Comparison of ENCODE assay signal across 1 cellular context in genomic region chr3:138890555-138891187, GRCh38.
A peak's percentile ranks its signal among the peaks of the same experiment; 100 is the strongest.
TF ChIP-seq lines count a peak whose summit lies in the region.

No MANE protein-coding gene starts in this region.

TF ChIP-seq in GM12878, 131 proteins besides CTCF, POLR2A, EP300 and RAD21:
- TF ChIP-seq IKZF1 (conservative IDR thresholded peaks at IDR 0.05) (peak; percentile 63), RELB (IDR thresholded peaks at IDR 0.05; ENCODE audit: low read depth) (peak; percentile 58), SPI1 (IDR thresholded peaks at IDR 0.05; ENCODE audit: borderline replicate concordance, insufficient read depth, low read depth, low read length) (peak; percentile 1; the same call in 1 of the 2 replicates), RELA (IDR thresholded peaks at IDR 0.05; ENCODE audit: borderline replicate concordance, partially characterized antibody) (no peak), MYC (IDR thresholded peaks at IDR 0.05; ENCODE audit: insufficient read depth, insufficient read length, insufficient replicate concordance, low read length, severe bottlenecking) (no peak), HCFC1 (IDR thresholded peaks at IDR 0.05; ENCODE audit: low read length) (no peak), RUNX3 (IDR thresholded peaks at IDR 0.05; ENCODE audit: low read length) (peak; percentile 86), BACH1 (IDR thresholded peaks at IDR 0.05; ENCODE audit: borderline replicate concordance) (no peak), NFIC (IDR thresholded peaks at IDR 0.05; ENCODE audit: low read depth, low read length) (0 out of 2 replicates have a peak, but pooled peaks have one; percentile 35), MTA2 (IDR thresholded peaks at IDR 0.05; ENCODE audit: low read depth) (peak; percentile 71; the same call in 1 of the 2 replicates), POU2F2 (IDR thresholded peaks at IDR 0.05; ENCODE audit: borderline replicate concordance, low read depth, low read length) (peak; percentile 15; the same call in 1 of the 3 replicates), DPF2 (IDR thresholded peaks at IDR 0.05) (peak; percentile 78), BCL11A (IDR thresholded peaks at IDR 0.05; ENCODE audit: low read depth, low read length) (peak; percentile 61; the same call in 1 of the 2 replicates), IKZF2 (IDR thresholded peaks at IDR 0.05) (peak; percentile 80 to 85; a peak in 3 of 4 replicates)
